ENCODE assay signal across 13 cellular contexts in genomic region chr6:43456737-43457126, GRCh38. TPM values are rescaled to one million over a fixed set of nuclear protein-coding genes. Genes with fewer than 3 reads are reported as not detected.
A peak's percentile ranks its signal among the peaks of the same experiment; 100 is the strongest.
DNase-seq lines count a peak whose midpoint lies in the region; ATAC-seq and TF ChIP-seq lines count a peak whose summit lies in the region.
"Had no signal": no experiment of that assay in that cellular context is flagged by ENCODE, and none has a peak within 500 bp of the region (broad histone marks: within the 10 kb centered on the region; RNA-seq: fewer than 3 reads in every experiment).

No MANE protein-coding gene starts in this region.

- H3K9me3 Mint-ChIP-seq in GM23338 (peaks cover 3% of the 10 kb centered on the region; the same call in 2 of the 3 replicates), activated B cell treated with CpG ODN at 0.5 μM for 24 hours (no peaks in the 10 kb centered on the region), nephron (no peaks in the 10 kb centered on the region)

- H3K27ac ChIP-seq in GM23338 (ENCODE audit: low read depth) (no peak overlapping the region), Peyer's patch (no peak overlapping the region)
- H3K27ac ChIP-seq: uterus had no signal

- H3K9me3 ChIP-seq in Peyer's patch = no peaks in the 10 kb centered on the region

- H3K9me2 ChIP-seq in GM23338 (ENCODE audit: insufficient read depth) = no peaks in the 10 kb centered on the region

- H3K79me2 ChIP-seq in GM23338 (replicated peaks; ENCODE audit: insufficient read depth) = no peaks in the 10 kb centered on the region

- TF ChIP-seq POLR2A in Peyer's patch (IDR thresholded peaks at IDR 0.05) = no peak

- H3K27me3 Mint-ChIP-seq in GM23338 (ENCODE audit: insufficient read depth, low read depth, poor library complexity) = peaks cover 45% of the 10 kb centered on the region
- H3K27me3 Mint-ChIP-seq in activated B cell treated with CpG ODN at 0.5 μM for 24 hours = no peaks in the 10 kb centered on the region
- H3K27me3 Mint-ChIP-seq in nephron (ENCODE audit: low read depth) = peaks cover 56% of the 10 kb centered on the region

- H3K27ac Mint-ChIP-seq in GM23338 (no peak overlapping the region), activated B cell treated with CpG ODN at 0.5 μM for 24 hours (no peak overlapping the region), nephron (no peak overlapping the region)
- H3K27ac Mint-ChIP-seq: activated CD8-positive, alpha-beta T cell treated with anti-CD3 and anti-CD28 coated beads, Interleukin-2, amount 10 ng/mL, durations not matched to agents 7 days and 5 days; progenitor cell of endocrine pancreas had no signal

- TF ChIP-seq CTCF in GM23338 (conservative IDR thresholded peaks at IDR 0.05; ENCODE audit: low read depth in 2 of 2) (no peak), activated B cell treated with CpG ODN at 0.5 μM for 24 hours (IDR thresholded peaks at IDR 0.05) (no peak), nephron (IDR thresholded peaks at IDR 0.05; ENCODE audit: unreplicated experiment in 3 of 3) (no peak), Peyer's patch (IDR thresholded peaks at IDR 0.05) (no peak)

- H3K4me1 ChIP-seq in GM23338 (ENCODE audit: insufficient read depth) = no peaks in the 10 kb centered on the region
- peaks cover 0 to 21% (median 3%) of the 10 kb centered on the region in 4 donors for H3K4me1 ChIP-seq in Peyer's patch

- no peak overlapping the region for H3K4me3 ChIP-seq in GM23338
- no peak overlapping the region for H3K4me3 ChIP-seq in Peyer's patch
- H3K4me3 ChIP-seq: uterus had no signal

- no peak overlapping the region for H3K4me2 ChIP-seq in GM23338

- H3K36me3 ChIP-seq in GM23338 (ENCODE audit: insufficient read depth) (no peaks in the 10 kb centered on the region), Peyer's patch (peaks cover 0 to 10% (median 0%) of the 10 kb centered on the region in 3 donors)
- H3K36me3 ChIP-seq: uterus had no signal

- CTCF ChIA-PET in activated B cell treated with CpG ODN at 0.5 μM for 24 hours (lab: Charles Lee) = interaction anchor here (1.6 kb wide), 1 partner anchor 38 kb away, joined by 4 read pairs; no protein-coding TSS in a partner anchor

- POLR2A ChIA-PET in activated B cell treated with CpG ODN at 0.5 μM for 24 hours (lab: Charles Lee) = interaction anchor here (0.6 to 2.1 kb wide), 5 partner anchors 8 to 275 kb away, joined by 3 to 15 read pairs (median 6); partner anchors contain the start of genes ABCC10, CUL9, LRRC73 and TJAP1

- peaks cover 4% of the 10 kb centered on the region for H4K20me1 ChIP-seq in GM23338 (replicated peaks; ENCODE audit: insufficient read depth)

- 0 out of 2 replicates have a peak, but pooled peaks cover 7% of the 10 kb centered on the region for H3F3A ChIP-seq in GM23338 (replicated peaks; ENCODE audit: low read depth)

- H3K4me1 Mint-ChIP-seq in GM23338 = peaks cover 11% of the 10 kb centered on the region
- peaks cover 16% of the 10 kb centered on the region for H3K4me1 Mint-ChIP-seq in activated B cell treated with CpG ODN at 0.5 μM for 24 hours
- peaks cover 12% of the 10 kb centered on the region for H3K4me1 Mint-ChIP-seq in nephron

- ATAC-seq in GM23338 = no peak
- ATAC-seq in activated B cell treated with CpG ODN at 0.5 μM for 24 hours (ENCODE audit: low read depth) = no peak
- no peak for ATAC-seq in GM19351 (IDR thresholded peaks at IDR 0.05; ENCODE audit: unreplicated experiment)
- ATAC-seq: activated CD8-positive, alpha-beta T cell treated with anti-CD3 and anti-CD28 coated beads, Interleukin-2, amount 10 ng/mL, durations not matched to agents 7 days and 5 days; PC-3 had no signal

- H3K4me3 Mint-ChIP-seq in GM23338 (peak overlapping the region; percentile 54; the same call in 2 of the 3 replicates), activated B cell treated with CpG ODN at 0.5 μM for 24 hours (peak overlapping the region; percentile 13), nephron (peak overlapping the region; percentile 72 to 73 (median 72))
- H3K4me3 Mint-ChIP-seq: activated CD8-positive, alpha-beta T cell treated with anti-CD3 and anti-CD28 coated beads, Interleukin-2, amount 10 ng/mL, durations not matched to agents 7 days and 5 days had no signal

- peaks cover 42% of the 10 kb centered on the region for H3K27me3 ChIP-seq in GM23338 (ENCODE audit: insufficient read depth)
- H3K27me3 ChIP-seq in Peyer's patch = peaks cover 0 to 6% of the 10 kb centered on the region in 2 donors

- peaks cover 1% of the 10 kb centered on the region; the same call in 2 of the 3 replicates for H3K36me3 Mint-ChIP-seq in GM23338 (ENCODE audit: low read depth)
- H3K36me3 Mint-ChIP-seq in activated B cell treated with CpG ODN at 0.5 μM for 24 hours (ENCODE audit: low read depth) = peaks cover 16% of the 10 kb centered on the region
- peaks cover 11% of the 10 kb centered on the region for H3K36me3 Mint-ChIP-seq in nephron (ENCODE audit: low read depth)

- no peak overlapping the region for H2AFZ ChIP-seq in GM23338

- intact Hi-C loops in activated B cell treated with CpG ODN at 0.5 μM for 24 hours (cut with micrococcal nuclease) = loop anchor here (10.0 kb wide), 1 partner anchor 92 kb away; the partner anchor contains the start of gene ZNF318

- DNase-seq in NCI-H2171 treated with DMSO at 0.1 percent for 48 hours (lab: John Stamatoyannopoulos, UW) (peak; percentile 2), NCI-H2171 (lab: John Stamatoyannopoulos, UW) (no peak), GM23338 (ENCODE audit: low spot score) (peak; percentile 17), activated B cell treated with CpG ODN at 0.5 μM for 24 hours (no peak), Peyer's patch (no peak), HuH-7.5 (ENCODE audit: low spot score) (no peak)
- DNase-seq: activated CD8-positive, alpha-beta T cell treated with anti-CD3 and anti-CD28 coated beads, Interleukin-2, amount 10 ng/mL, durations not matched to agents 7 days and 5 days; PC-3; stimulated activated CD8-positive, alpha-beta memory T cell treated with anti-CD3 and anti-CD28 coated beads, Interleukin-4, amount 100 ng/mL, for 48 hours; uterus had no signal

TF ChIP-seq in GM23338, 12 proteins besides CTCF, POLR2A, EP300 and RAD21 (continues in another document):
- TF ChIP-seq EZH2 (IDR thresholded peaks at IDR 0.05; ENCODE audit: low read depth, unreplicated experiment) (no peak), REST (IDR thresholded peaks at IDR 0.05; ENCODE audit: unreplicated experiment) (no peak), ZNF331 (CRISPR knock-in tag; IDR thresholded peaks at IDR 0.05; ENCODE audit: low read depth) (no peak), ETS1 (IDR thresholded peaks at IDR 0.05) (no peak)

RNA-seq across cellular contexts. Expression of gene DLK2, which starts 1.4 kb away (rescaled TPM):
- 0.16 and 0.21 TPM in 2 replicates for total RNA-seq in GM23338 (2014; rRNA removed; shearing (Covaris generic))
- polyA plus RNA-seq in GM23338 (2016; fragmentation: Nextera tagmentation; extraction: Ambion mirVana) = 0.47 and 0.57 TPM in 2 replicates
- total RNA-seq in activated B cell treated with CpG ODN at 0.5 μM for 24 hours (1.4 TPM in 2 replicates), Peyer's patch (not detected)
- total RNA-seq: activated CD8-positive, alpha-beta T cell treated with anti-CD3 and anti-CD28 coated beads, Interleukin-2, amount 10 ng/mL, durations not matched to agents 7 days and 5 days had no signal

RNA-seq across cellular contexts. Expression of gene TJAP1, which starts 20.6 kb away (rescaled TPM):
- 33.3 and 34.3 TPM in 2 replicates for total RNA-seq in GM23338 (2014; rRNA removed; shearing (Covaris generic))
- 16.9 and 17.6 TPM in 2 replicates for polyA plus RNA-seq in GM23338 (2016; fragmentation: Nextera tagmentation; extraction: Ambion mirVana)
- total RNA-seq in activated B cell treated with CpG ODN at 0.5 μM for 24 hours (36.0 and 45.3 TPM in 2 replicates), Peyer's patch (10 to 100 TPM; 21.4 to 58.6 (median 45.7) TPM)

RNA-seq across cellular contexts. Expression of gene ABCC10, which starts 29.4 kb away (rescaled TPM):
- 16.7 and 16.9 TPM in 2 replicates for total RNA-seq in GM23338 (2014; rRNA removed; shearing (Covaris generic))
- 17.5 and 18.9 TPM in 2 replicates for polyA plus RNA-seq in GM23338 (2016; fragmentation: Nextera tagmentation; extraction: Ambion mirVana)
- total RNA-seq in activated B cell treated with CpG ODN at 0.5 μM for 24 hours (59.5 and 74.6 TPM in 2 replicates), Peyer's patch (10 to 100 TPM; 30.3 to 75.2 (median 48.2) TPM)

RNA-seq across cellular contexts. Expression of gene LRRC73, which starts 53.4 kb away (rescaled TPM):
- 0.08 and 0.59 TPM in 2 replicates for total RNA-seq in GM23338 (2014; rRNA removed; shearing (Covaris generic))
- polyA plus RNA-seq in GM23338 (2016; fragmentation: Nextera tagmentation; extraction: Ambion mirVana) = 0.26 TPM in 1 of 2 replicates, not detected in the other
- 0.31 and 0.34 TPM in 2 replicates for total RNA-seq in activated B cell treated with CpG ODN at 0.5 μM for 24 hours
- 1 to 10 TPM in 1 of 4 donors, not detected in 3; 3.3 TPM for total RNA-seq in Peyer's patch

RNA-seq across cellular contexts. Expression of gene YIPF3, which starts 60.0 kb away (rescaled TPM):
- total RNA-seq in GM23338 (2014; rRNA removed; shearing (Covaris generic)) = 94.3 and 119 TPM in 2 replicates
- polyA plus RNA-seq in GM23338 (2016; fragmentation: Nextera tagmentation; extraction: Ambion mirVana) = 60.6 and 64.4 TPM in 2 replicates
- total RNA-seq in activated B cell treated with CpG ODN at 0.5 μM for 24 hours = 51.7 and 59.1 TPM in 2 replicates
- 100 to 1,000 TPM in 2 of 4 donors, 10 to 100 TPM in 2; 78.3 to 165 (median 108) TPM for total RNA-seq in Peyer's patch

Comparison
In these comparisons a context has a peak if more than half of its experiments do, and no peak if none do; other contexts are left out.
1. DNase-seq: peak in NCI-H2171 treated with DMSO at 0.1 percent for 48 hours (single experiment) and GM23338 (single experiment); none in NCI-H2171 (single experiment), activated B cell treated with CpG ODN at 0.5 μM for 24 hours (single experiment), Peyer's patch (0 of 3) and HuH-7.5 (single experiment).
2. H3K4me3 Mint-ChIP-seq: peak in every context shown above with its lines; median percentile 72 in nephron; 54 in GM23338; 13 in activated B cell treated with CpG ODN at 0.5 μM for 24 hours.